8 cellular contexts compared by ENCODE assay signal in the genomic region with DNA sequence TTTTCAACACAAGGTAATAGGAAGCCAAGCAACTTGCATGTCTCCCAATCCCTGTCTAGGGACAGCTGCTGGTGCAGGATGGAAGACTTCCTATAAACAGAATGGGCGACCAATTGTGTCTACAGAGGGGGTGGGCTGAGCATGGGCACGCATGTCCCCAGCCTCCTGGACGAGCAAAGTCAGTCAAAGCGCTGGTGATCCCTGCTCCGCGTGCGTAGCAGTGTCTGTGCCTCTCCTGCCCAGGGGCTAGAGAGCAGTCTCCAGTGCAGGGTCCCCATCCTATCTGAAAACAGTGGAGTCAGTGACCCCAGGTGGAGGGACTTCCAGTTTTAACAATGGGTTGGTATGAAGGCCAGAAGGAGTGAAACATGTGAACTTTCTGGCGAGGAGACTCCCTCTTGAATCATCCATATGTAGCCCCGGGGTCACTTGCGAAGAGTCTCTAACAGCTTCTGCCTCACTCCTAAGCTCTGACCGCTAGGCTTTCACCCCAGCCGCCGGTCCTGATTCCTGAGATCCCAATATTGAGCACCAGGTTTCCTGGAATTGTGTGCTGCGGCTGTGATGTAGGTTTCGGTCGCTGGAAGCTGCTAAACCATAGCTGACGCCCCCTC. TPM values are rescaled to one million over a fixed set of nuclear protein-coding genes. Genes with fewer than 3 reads are reported as not detected.
DNase-seq lines count a peak whose midpoint lies in the region; ATAC-seq, FAIRE-seq and TF ChIP-seq lines count a peak whose summit lies in the region.

No MANE protein-coding gene starts in this region.

- no peak for TF ChIP-seq CTCF in bronchial epithelial cell (IDR thresholded peaks at IDR 0.05; ENCODE audit: insufficient read depth, low read length, severe bottlenecking)

- H3K9me3 ChIP-seq in naive thymus-derived CD4-positive, alpha-beta T cell (ENCODE audit: control insufficient read depth in 2 of 3, low read length in 3 of 3): no peaks in the 10 kb centered on the region

- H3K4me3 ChIP-seq in bronchial epithelial cell (ENCODE audit: low read depth, low read length): peak overlapping the region; percentile 84
- H3K4me3 ChIP-seq in naive thymus-derived CD4-positive, alpha-beta T cell (ENCODE audit: low read length): peak overlapping the region; percentile 53

- H3K9me3 Mint-ChIP-seq in stimulated activated naive CD8-positive, alpha-beta T cell treated with anti-CD3 and anti-CD28 coated beads, Interleukin-15, Interleukin-2, amounts not matched to agents 100 ng/mL and 50 ng/mL, for 24 hours: no peaks in the 10 kb centered on the region
- H3K9me3 Mint-ChIP-seq in naive thymus-derived CD4-positive, alpha-beta T cell: peaks cover 0 to 4% (median 0%) of the 10 kb centered on the region in 11 donors

- POLR2A ChIA-PET in naive thymus-derived CD4-positive, alpha-beta T cell (lab: Charles Lee): interaction anchor here (0.6 to 2.6 kb wide), 23 partner anchors 8 to 479 kb away, joined by 3 to 34 read pairs (median 6); partner anchors contain the start of gene GSTK1

- H3K27me3 Mint-ChIP-seq in stimulated activated naive CD8-positive, alpha-beta T cell treated with anti-CD3 and anti-CD28 coated beads, Interleukin-15, Interleukin-2, amounts not matched to agents 100 ng/mL and 50 ng/mL, for 24 hours: no peaks in the 10 kb centered on the region
- no peaks in the 10 kb centered on the region for H3K27me3 Mint-ChIP-seq in naive thymus-derived CD4-positive, alpha-beta T cell

- peak overlapping the region; percentile 91 for H3K27ac Mint-ChIP-seq in stimulated activated naive CD8-positive, alpha-beta T cell treated with anti-CD3 and anti-CD28 coated beads, Interleukin-15, Interleukin-2, amounts not matched to agents 100 ng/mL and 50 ng/mL, for 24 hours
- peak overlapping the region; percentile 86 to 95 (median 93) for H3K27ac Mint-ChIP-seq in naive thymus-derived CD4-positive, alpha-beta T cell

- ATAC-seq in stimulated activated naive CD8-positive, alpha-beta T cell treated with anti-CD3 and anti-CD28 coated beads, Interleukin-15, Interleukin-2, amounts not matched to agents 100 U/mL and 50 U/mL, for 24 hours: no peak
- no peak for ATAC-seq in naive thymus-derived CD4-positive, alpha-beta T cell
- ATAC-seq in GM18861 (IDR thresholded peaks at IDR 0.05; ENCODE audit: unreplicated experiment): no peak

- FAIRE-seq in bronchial epithelial cell (lab: Jason Lieb, UNC): no peak

- H3K27me3 ChIP-seq in bronchial epithelial cell (ENCODE audit: control insufficient read depth, insufficient read depth, low read length): no peaks in the 10 kb centered on the region
- H3K27me3 ChIP-seq in naive thymus-derived CD4-positive, alpha-beta T cell (ENCODE audit: control insufficient read depth in 2 of 2, insufficient read depth in 2 of 2, low read length in 2 of 2): no peaks in the 10 kb centered on the region

- peaks cover 44% of the 10 kb centered on the region for H3K36me3 Mint-ChIP-seq in stimulated activated naive CD8-positive, alpha-beta T cell treated with anti-CD3 and anti-CD28 coated beads, Interleukin-15, Interleukin-2, amounts not matched to agents 100 ng/mL and 50 ng/mL, for 24 hours (ENCODE audit: low read depth)
- peaks cover 4 to 26% (median 12%) of the 10 kb centered on the region in 5 donors for H3K36me3 Mint-ChIP-seq in naive thymus-derived CD4-positive, alpha-beta T cell

- no peaks in the 10 kb centered on the region for H3K36me3 ChIP-seq in bronchial epithelial cell (ENCODE audit: control insufficient read depth, insufficient read depth, low read length)
- peaks cover 3 to 10% (median 5%) of the 10 kb centered on the region in 3 experiments for H3K36me3 ChIP-seq in naive thymus-derived CD4-positive, alpha-beta T cell (ENCODE audit: control insufficient read depth in 2 of 3, insufficient read depth in 3 of 3, low read length in 3 of 3)

- peak overlapping the region; percentile 76 for H3K27ac ChIP-seq in naive thymus-derived CD4-positive, alpha-beta T cell (ENCODE audit: low read depth, low read length)

- H3K4me3 Mint-ChIP-seq in stimulated activated naive CD8-positive, alpha-beta T cell treated with anti-CD3 and anti-CD28 coated beads, Interleukin-15, Interleukin-2, amounts not matched to agents 100 ng/mL and 50 ng/mL, for 24 hours: peak overlapping the region; percentile 95
- peak overlapping the region; percentile 88 to 99 (median 95) for H3K4me3 Mint-ChIP-seq in naive thymus-derived CD4-positive, alpha-beta T cell

- peaks cover 62% of the 10 kb centered on the region for H3K4me1 Mint-ChIP-seq in stimulated activated naive CD8-positive, alpha-beta T cell treated with anti-CD3 and anti-CD28 coated beads, Interleukin-15, Interleukin-2, amounts not matched to agents 100 ng/mL and 50 ng/mL, for 24 hours (ENCODE audit: low read depth)
- H3K4me1 Mint-ChIP-seq in naive thymus-derived CD4-positive, alpha-beta T cell: peaks cover 41 to 66% (median 59%) of the 10 kb centered on the region in 7 donors

- intact Hi-C loops in naive thymus-derived CD4-positive, alpha-beta T cell (cut with micrococcal nuclease): loop anchor here in 1 of 2 donors (5.0 kb wide), 1 partner anchor 435 kb away; no protein-coding TSS in a partner anchor

- no peak for DNase-seq in stimulated activated naive CD8-positive, alpha-beta T cell treated with anti-CD3 and anti-CD28 coated beads, Interleukin-15, Interleukin-2, amounts not matched to agents 100 U/mL and 50 U/mL, for 24 hours
- DNase-seq in bronchial epithelial cell (ENCODE audit: low read depth) (no peak), activated gamma-delta T cell (lab: John Stamatoyannopoulos, UW) (no peak), NCI-H510A treated with DMSO at 0.1 percent for 48 hours (lab: John Stamatoyannopoulos, UW) (no peak), cerebellum (ENCODE audit: low spot score) (no peak)
- DNase-seq in naive thymus-derived CD4-positive, alpha-beta T cell: no peak

- CTCF ChIA-PET in naive thymus-derived CD4-positive, alpha-beta T cell (lab: Charles Lee): interaction anchor here (1.1 to 2.5 kb wide), 4 partner anchors 12 to 47 kb away, joined by 4 to 12 read pairs (median 8); partner anchors contain the start of gene GSTK1

- H3K4me1 ChIP-seq in naive thymus-derived CD4-positive, alpha-beta T cell (ENCODE audit: control insufficient read depth in 2 of 2, insufficient read depth in 2 of 2, low read length in 2 of 2): peaks cover 13 to 36% of the 10 kb centered on the region in 2 donors

RNA-seq across cellular contexts. Expression of gene CASP2, which starts 0.7 kb away (rescaled TPM):
- total RNA-seq in bronchial epithelial cell: 6.8 and 9.6 TPM in 2 replicates
- total RNA-seq in naive thymus-derived CD4-positive, alpha-beta T cell: 10 to 100 TPM; 29.6 to 97.7 (median 69.1) TPM
- 10 to 100 TPM; 14.4 to 24.4 TPM for polyA plus RNA-seq in naive thymus-derived CD4-positive, alpha-beta T cell
- total RNA-seq in cerebellum: 23.5 TPM

RNA-seq across cellular contexts. Expression of gene TMEM139, which starts 2.7 kb away (rescaled TPM):
- 1.0 and 3.7 TPM in 2 replicates for total RNA-seq in bronchial epithelial cell
- total RNA-seq in naive thymus-derived CD4-positive, alpha-beta T cell: under 1 TPM in 4 of 5 experiments, not detected in 1; 0.32 to 0.62 (median 0.51) TPM
- under 1 TPM; 0.46 TPM for polyA plus RNA-seq in naive thymus-derived CD4-positive, alpha-beta T cell
- total RNA-seq in cerebellum: 0.64 TPM

RNA-seq across cellular contexts. Expression of gene GSTK1, which starts 24.2 kb away (rescaled TPM):
- total RNA-seq in bronchial epithelial cell (60.6 and 69.9 TPM in 2 replicates), cerebellum (27.5 TPM)
- 100 to 1,000 TPM; 253 to 385 (median 311) TPM for total RNA-seq in naive thymus-derived CD4-positive, alpha-beta T cell
- 100 to 1,000 TPM; 398 to 470 TPM for polyA plus RNA-seq in naive thymus-derived CD4-positive, alpha-beta T cell

RNA-seq across cellular contexts. Expression of gene CLCN1, which starts 28.5 kb away (rescaled TPM):
- under 0.01 and 0.13 TPM in 2 replicates for total RNA-seq in bronchial epithelial cell
- total RNA-seq in naive thymus-derived CD4-positive, alpha-beta T cell: under 1 TPM in 2 of 5 experiments, not detected in 3; 0.07 to 0.51 TPM
- not detected for polyA plus RNA-seq in naive thymus-derived CD4-positive, alpha-beta T cell
- not detected for total RNA-seq in cerebellum
